18 cellular contexts compared by ENCODE assay signal in genomic region chr2:95032868-95033603, GRCh38. TPM values are rescaled to one million over a fixed set of nuclear protein-coding genes. Genes with fewer than 3 reads are reported as not detected.
"Had no signal": no experiment of that assay in that cellular context is flagged by ENCODE, and none has a peak within 500 bp of the region (broad histone marks: within the 10 kb centered on the region; RNA-seq: fewer than 3 reads in every experiment).

No MANE protein-coding gene starts in this region.

- ATAC-seq: psoas muscle; right lobe of liver; SK-N-SH treated with all-trans-retinoic acid at 6 μM for 48 hours; stimulated activated naive B cell treated with anti-CD40 and anti-IgM and Interleukin-4, amounts not matched to agents 10 μg/mL and 1 μg/mL and 100 μg/mL, for 72 hours had no signal

- H3K9me3 Mint-ChIP-seq: activated CD4-positive, alpha-beta T cell treated with anti-CD3 and anti-CD28 coated beads, Interleukin-2, amount 10 ng/mL, durations not matched to agents 7 days and 5 days; activated naive CD4-positive, alpha-beta T cell treated with anti-CD3 and anti-CD28 coated beads, Interleukin-2, amount 50 U/mL, for 24 hours had no signal

- DNase-seq: activated CD4-positive, alpha-beta T cell treated with anti-CD3 and anti-CD28 coated beads, Interleukin-2, amount 10 ng/mL, durations not matched to agents 7 days and 5 days; activated CD4-positive, CD25-positive, alpha-beta regulatory T cell; activated CD8-positive, alpha-beta memory T cell treated with anti-CD3 and anti-CD28 coated beads for 24 hours; naive B cell; nucleus accumbens; spleen; stimulated activated CD4-positive, alpha-beta T cell treated with anti-CD3 and anti-CD28 coated beads, Interleukin-2, amount 100 ng/mL, for 24 hours; stimulated activated naive B cell treated with anti-CD40 and anti-IgM and Interleukin-4, amounts not matched to agents 10 μg/mL and 1 μg/mL and 100 μg/mL, for 72 hours; T-helper 2 cell had no signal

- H3K27me3 ChIP-seq: right lobe of liver had no signal

- H3K27ac ChIP-seq: psoas muscle, right lobe of liver, spleen had no signal

- H3K36me3 ChIP-seq: right lobe of liver, spleen had no signal

- H3K36me3 Mint-ChIP-seq: stimulated activated naive B cell treated with anti-CD40 and anti-IgM and Interleukin-4, amounts not matched to agents 10 μg/mL and 1 μg/mL and 100 μg/mL, for 72 hours had no signal

- H3K4me3 Mint-ChIP-seq: activated CD4-positive, alpha-beta T cell treated with anti-CD3 and anti-CD28 coated beads, Interleukin-2, amount 10 ng/mL, durations not matched to agents 7 days and 5 days; activated naive CD4-positive, alpha-beta T cell treated with anti-CD3 and anti-CD28 coated beads, Interleukin-2, amount 50 U/mL, for 24 hours; naive B cell; stimulated activated naive B cell treated with anti-CD40 and anti-IgM and Interleukin-4, amounts not matched to agents 10 μg/mL and 1 μg/mL and 100 μg/mL, for 72 hours; type B pancreatic cell had no signal

- H3K4me3 ChIP-seq: psoas muscle, right lobe of liver, spleen had no signal

- H3K27me3 Mint-ChIP-seq: activated CD4-positive, alpha-beta T cell treated with anti-CD3 and anti-CD28 coated beads, Interleukin-2, amount 10 ng/mL, durations not matched to agents 7 days and 5 days; activated naive CD4-positive, alpha-beta T cell treated with anti-CD3 and anti-CD28 coated beads, Interleukin-2, amount 50 U/mL, for 24 hours had no signal

- H3K4me1 Mint-ChIP-seq: stimulated activated naive B cell treated with anti-CD40 and anti-IgM and Interleukin-4, amounts not matched to agents 10 μg/mL and 1 μg/mL and 100 μg/mL, for 72 hours had no signal

- H3K9me3 ChIP-seq: psoas muscle, right lobe of liver, spleen had no signal

- H3K27ac Mint-ChIP-seq: activated CD4-positive, alpha-beta T cell treated with anti-CD3 and anti-CD28 coated beads, Interleukin-2, amount 10 ng/mL, durations not matched to agents 7 days and 5 days; activated naive CD4-positive, alpha-beta T cell treated with anti-CD3 and anti-CD28 coated beads, Interleukin-2, amount 50 U/mL, for 24 hours; naive B cell; stimulated activated naive B cell treated with anti-CD40 and anti-IgM and Interleukin-4, amounts not matched to agents 10 μg/mL and 1 μg/mL and 100 μg/mL, for 72 hours; type B pancreatic cell had no signal

- H3K4me1 ChIP-seq: psoas muscle, right lobe of liver had no signal

RNA-seq across cellular contexts. Expression of gene MAL, which starts 7.5 kb away (rescaled TPM):
- total RNA-seq: fibroblast of lung, frontal cortex, subcutaneous adipose tissue had no signal
- polyA plus RNA-seq: fibroblast of lung, keratinocyte had no signal
